8 cellular contexts compared by ENCODE assay signal in the genomic region with DNA sequence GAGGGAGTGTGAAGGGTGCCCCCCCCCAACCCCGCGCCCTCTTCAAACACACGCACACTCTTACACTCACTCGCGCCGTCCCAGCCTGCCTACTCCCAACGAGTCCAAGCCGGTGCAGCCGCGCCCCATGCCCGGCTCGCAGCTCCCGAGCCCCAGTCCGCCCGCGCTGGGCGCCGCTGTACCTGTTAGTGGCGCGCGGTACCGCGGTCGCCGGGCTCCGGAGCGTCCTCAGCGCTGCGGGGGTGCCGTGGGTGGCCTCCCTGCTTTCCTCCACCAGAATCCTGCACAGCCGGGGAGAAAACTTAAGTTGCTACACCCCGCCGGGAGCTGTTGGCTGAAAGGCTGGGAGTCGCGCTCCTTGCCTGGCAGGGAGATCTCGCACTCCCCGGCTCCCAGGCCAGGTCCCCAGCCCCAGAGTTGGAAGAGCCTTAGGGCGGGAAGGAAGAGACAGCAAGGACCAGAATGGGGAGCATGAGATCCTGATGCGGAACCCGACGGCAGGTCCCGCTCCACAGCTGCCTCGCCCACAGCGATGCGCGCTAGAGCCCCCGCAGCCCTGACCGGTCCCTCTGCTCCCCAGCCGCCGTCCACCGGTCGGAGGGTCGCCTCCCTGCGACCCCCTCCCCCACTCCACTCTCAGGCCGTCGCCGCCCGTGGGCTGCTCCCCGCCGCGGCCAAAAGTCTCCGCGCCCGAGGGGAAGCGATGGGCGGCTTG. TPM values are rescaled to one million over a fixed set of nuclear protein-coding genes. Genes with fewer than 3 reads are reported as not detected.
DNase-seq lines count a peak whose midpoint lies in the region; ATAC-seq, FAIRE-seq and TF ChIP-seq lines count a peak whose summit lies in the region.

No MANE protein-coding gene starts in this region.

- intact Hi-C loops in kidney (cut with DNase I) = no loop called here

- DNase-seq in D341Med (ENCODE audit: low spot score) (peak; percentile 71), T-helper 2 cell (peak in 4 of 5 experiments; percentile 13 to 44 (median 16)), T47D (ENCODE audit: low read depth in 1 of 2, low spot score in 1 of 2) (peak; percentile 80 to 91), kidney (peak; percentile 80), Kasumi-1 (lab: John Stamatoyannopoulos, UW) (no peak), NCI-H187 (lab: John Stamatoyannopoulos, UW) (no peak)
- peak; percentile 3 for DNase-seq in stimulated activated CD8-positive, alpha-beta memory T cell treated with anti-CD3 and anti-CD28 coated beads, Interleukin-15, amount 100 ng/mL, for 24 hours (ENCODE audit: low read depth)

- no peaks in the 10 kb centered on the region for H3K36me3 ChIP-seq in kidney (ENCODE audit: control insufficient read depth in 1 of 2, insufficient read depth in 2 of 2, low read length in 2 of 2)

- in situ Hi-C loops in T47D (cut with HindIII; ENCODE audit: low pct_unique_long_range_greater_than_20kb, low sequenced_read_pairs) = no loop called here

- peak overlapping the region in 1 of 2 donors; percentile 35 for H3K4me3 ChIP-seq in kidney (ENCODE audit: low read length in 2 of 2)

- H3K9ac ChIP-seq in kidney (ENCODE audit: low read length in 2 of 2) = no peak overlapping the region

- peak; percentile 21 for ATAC-seq in HG02571 (IDR thresholded peaks at IDR 0.05; ENCODE audit: unreplicated experiment)

- FAIRE-seq in kidney (lab: Jason Lieb, UNC) = no peak

- no peak overlapping the region for H3K27ac ChIP-seq in kidney (ENCODE audit: low read depth in 2 of 2, low read length in 2 of 2)

- peaks cover 0 to 3% of the 10 kb centered on the region in 2 donors for H3K9me3 ChIP-seq in kidney (ENCODE audit: control insufficient read depth in 1 of 2, low read length in 2 of 2)

- no peak for TF ChIP-seq CTCF in kidney (IDR thresholded peaks at IDR 0.05; ENCODE audit: borderline replicate concordance, extremely low read depth, insufficient read depth)

- peaks cover 0 to 2% of the 10 kb centered on the region in 2 donors for H3K4me1 ChIP-seq in kidney (ENCODE audit: control insufficient read depth in 1 of 2, insufficient read depth in 1 of 2, low read depth in 1 of 2, low read length in 2 of 2)

RNA-seq across cellular contexts. Expression of a gene that starts 0.9 kb away (rescaled TPM):
- 0.91 TPM for total RNA-seq in kidney
- polyA plus RNA-seq in kidney (ENCODE audit: insufficient read depth, low read depth, low replicate concordance) = 0.22 TPM

Comparison
In these comparisons a context has a peak if more than half of its experiments do, and no peak if none do; other contexts are left out.
1. DNase-seq: peak in D341Med (single experiment), T-helper 2 cell (4 of 5), T47D (2 of 2), kidney (single experiment) and stimulated activated CD8-positive, alpha-beta memory T cell treated with anti-CD3 and anti-CD28 coated beads, Interleukin-15, amount 100 ng/mL, for 24 hours (single experiment); none in Kasumi-1 (0 of 2) and NCI-H187 (0 of 2).